ENCODE assay signal across 27 cellular contexts in genomic region chr4:68803013-68803412, GRCh38.
"Had no signal": no experiment of that assay in that cellular context is flagged by ENCODE, and none has a peak within 500 bp of the region (broad histone marks: within the 10 kb centered on the region; RNA-seq: fewer than 3 reads in every experiment).

No MANE protein-coding gene starts in this region.

- ATAC-seq: activated CD4-positive, CD25-positive, alpha-beta regulatory T cell treated with anti-CD3 and anti-CD28 coated beads, Interleukin-2, amount 50 U/mL, for 24 hours; activated CD8-positive, alpha-beta T cell treated with anti-CD3 and anti-CD28 coated beads for 36 hours; activated T-cell treated with anti-CD3 and anti-CD28 coated beads, Interleukin-2, amount 50 U/mL, for 4 hours; activated T-helper 17 cell treated with anti-CD3 and anti-CD28 coated beads, Interleukin-2, amount 50 U/mL, for 72 hours; esophagus mucosa; foreskin keratinocyte; gastrocnemius medialis; heart left ventricle had no signal

- DNase-seq: activated B cell treated with CpG ODN at 0.5 μM for 24 hours; activated CD4-positive, alpha-beta T cell treated with anti-CD3 and anti-CD28 coated beads for 48 hours; activated CD4-positive, alpha-beta T cell treated with anti-CD3 and anti-CD28 coated beads, Interleukin-2, amount 50 U/mL, for 1 hour; activated CD4-positive, alpha-beta T cell treated with anti-CD3 and anti-CD28 coated beads, Interleukin-2, amount 50 U/mL, for 48 hours; activated CD8-positive, alpha-beta memory T cell treated with anti-CD3 and anti-CD28 coated beads for 24 hours; activated CD8-positive, alpha-beta T cell treated with anti-CD3 and anti-CD28 coated beads for 36 hours; activated effector memory CD4-positive, alpha-beta T cell treated with Interleukin-2 at 50 U/mL for 16 hours; activated gamma-delta T cell treated with Interleukin-2 at 50 U/mL for 16 hours; activated naive CD4-positive, alpha-beta T cell treated with anti-CD3 and anti-CD28 coated beads, Interleukin-2, amount 50 U/mL, for 16 hours; activated naive CD4-positive, alpha-beta T cell treated with Interleukin-2 at 50 U/mL for 16 hours; activated T-cell treated with anti-CD3 and anti-CD28 coated beads, Interleukin-2, amount 50 U/mL, for 4 hours; amniotic stem cell; anterior cingulate cortex; brain microvascular endothelial cell; dorsolateral prefrontal cortex; effector memory CD4-positive, alpha-beta T cell; endodermal cell; foreskin keratinocyte; gastrocnemius medialis; glutamatergic neuron; heart left ventricle; T-helper 2 cell; WERI-Rb-1 had no signal

- H3K4me3 ChIP-seq: coronary artery, dorsolateral prefrontal cortex, gastrocnemius medialis, heart left ventricle had no signal
